ENCODE assay signal across 11 cellular contexts in genomic region chr18:477565-477964, GRCh38. TPM values are rescaled to one million over a fixed set of nuclear protein-coding genes. Genes with fewer than 3 reads are reported as not detected.
DNase-seq lines count a peak whose midpoint lies in the region; ATAC-seq and TF ChIP-seq lines count a peak whose summit lies in the region.
"Had no signal": no experiment of that assay in that cellular context is flagged by ENCODE, and none has a peak within 500 bp of the region (broad histone marks: within the 10 kb centered on the region; RNA-seq: fewer than 3 reads in every experiment).

No MANE protein-coding gene starts in this region.

- H3K36me3 ChIP-seq in HEK293 (ENCODE audit: control insufficient read depth in 2 of 2, insufficient read depth in 1 of 2, low read length in 2 of 2) (no peaks in the 10 kb centered on the region), kidney epithelial cell (ENCODE audit: control insufficient read depth, insufficient read depth, low read length) (no peaks in the 10 kb centered on the region)
- H3K36me3 ChIP-seq: suprapubic skin had no signal

- TF ChIP-seq CTCF in HEK293 (tag by site-specific recombination; IDR thresholded peaks at IDR 0.05) (0 out of 2 replicates have a peak, but pooled peaks have one; percentile 12), WI38 (IDR thresholded peaks at IDR 0.05; ENCODE audit: low read depth, low read length) (peak; percentile 10; the same call in 1 of the 2 replicates), kidney epithelial cell (IDR thresholded peaks at IDR 0.05; ENCODE audit: insufficient read depth, low read length, poor library complexity, severe bottlenecking) (peak; percentile 33)

- peaks cover 7% of the 10 kb centered on the region; the same call in 1 of the 2 replicates for H3K4me1 ChIP-seq in HEK293 (ENCODE audit: control insufficient read depth, insufficient read depth, low read length)

- no peaks in the 10 kb centered on the region for H3K9me3 ChIP-seq in HEK293 (ENCODE audit: control insufficient read depth, insufficient read depth, low read depth, low read length)
- H3K9me3 ChIP-seq: suprapubic skin had no signal

- no peaks in the 10 kb centered on the region for H3K9me3 Mint-ChIP-seq in stimulated activated effector memory CD8-positive, alpha-beta T cell treated with anti-CD3 and anti-CD28 coated beads, Interleukin-12 subunit alpha, Interleukin-12 subunit beta, amount 100 ng/mL, for 72 hours

- no peak overlapping the region for H3K27ac Mint-ChIP-seq in stimulated activated effector memory CD8-positive, alpha-beta T cell treated with anti-CD3 and anti-CD28 coated beads, Interleukin-12 subunit alpha, Interleukin-12 subunit beta, amount 100 ng/mL, for 72 hours

- ATAC-seq in GM21423 (IDR thresholded peaks at IDR 0.05; ENCODE audit: unreplicated experiment) (no peak), GM18907 (IDR thresholded peaks at IDR 0.05; ENCODE audit: unreplicated experiment) (no peak)
- ATAC-seq in stimulated activated effector memory CD8-positive, alpha-beta T cell treated with anti-CD3 and anti-CD28 coated beads, Interleukin-12 subunit alpha, Interleukin-12 subunit beta, amount 100 ng/mL, for 72 hours, result no peak

- H3K4me3 Mint-ChIP-seq in stimulated activated effector memory CD8-positive, alpha-beta T cell treated with anti-CD3 and anti-CD28 coated beads, Interleukin-12 subunit alpha, Interleukin-12 subunit beta, amount 100 ng/mL, for 72 hours, result no peak overlapping the region

- DNase-seq in D341Med (ENCODE audit: low spot score) (peak; percentile 65), kidney epithelial cell (ENCODE audit: low read depth) (no peak), Ammon's horn (ENCODE audit: low spot score) (no peak)
- no peak for DNase-seq in stimulated activated effector memory CD8-positive, alpha-beta T cell treated with anti-CD3 and anti-CD28 coated beads, Interleukin-12 subunit alpha, Interleukin-12 subunit beta, amount 100 ng/mL, for 72 hours (ENCODE audit: low spot score in 2 of 2)
- DNase-seq: NCI-H1436 treated with DMSO at 0.1 percent for 48 hours had no signal

- no peaks in the 10 kb centered on the region for H3K27me3 ChIP-seq in kidney epithelial cell (ENCODE audit: control insufficient read depth, insufficient read depth, low read length)
- H3K27me3 ChIP-seq: suprapubic skin had no signal

- H3K4me3 ChIP-seq in HEK293 (ENCODE audit: low read depth, low read length), result no peak overlapping the region
- H3K4me3 ChIP-seq in WI38 (ENCODE audit: low read depth, low read length), result no peak overlapping the region
- H3K4me3 ChIP-seq in kidney epithelial cell (ENCODE audit: low read depth, low read length), result no peak overlapping the region
- H3K4me3 ChIP-seq: suprapubic skin had no signal

- no peaks in the 10 kb centered on the region for H3K36me3 Mint-ChIP-seq in stimulated activated effector memory CD8-positive, alpha-beta T cell treated with anti-CD3 and anti-CD28 coated beads, Interleukin-12 subunit alpha, Interleukin-12 subunit beta, amount 100 ng/mL, for 72 hours

- H3K4me1 Mint-ChIP-seq in stimulated activated effector memory CD8-positive, alpha-beta T cell treated with anti-CD3 and anti-CD28 coated beads, Interleukin-12 subunit alpha, Interleukin-12 subunit beta, amount 100 ng/mL, for 72 hours, result no peaks in the 10 kb centered on the region

- CTCF ChIA-PET in HEK293 (lab: Yijun Ruan, JAX), result interaction anchor here (0.6 to 1.0 kb wide), 6 partner anchors 18 to 127 kb away, joined by 3 to 4 read pairs (median 3); no protein-coding TSS in a partner anchor

- H3K27ac ChIP-seq in HEK293 (ENCODE audit: extremely low read depth, low read depth, low read length), result no peak overlapping the region
- H3K27ac ChIP-seq: suprapubic skin had no signal

- POLR2A ChIA-PET in HEK293 (lab: Yijun Ruan, JAX), result no interaction called here

TF ChIP-seq in HEK293, 187 proteins besides CTCF, POLR2A, EP300 and RAD21:
- TF ChIP-seq ZNF48 (tag by site-specific recombination; IDR thresholded peaks at IDR 0.05) (no peak), ZNF626 (tag by site-specific recombination; IDR thresholded peaks at IDR 0.05) (no peak), ZNF426 (tag by site-specific recombination; IDR thresholded peaks at IDR 0.05) (no peak)

RNA-seq across cellular contexts. Expression of gene COLEC12, which starts 22.9 kb away (rescaled TPM):
- 1.2 and 1.8 TPM in 2 replicates for total RNA-seq in kidney epithelial cell
- total RNA-seq: T-helper 2 cell treated with Interferon-gamma antibody and Interleukin-4, amounts not matched to agents 100 ng/mL and 5 ng/mL, for 36 hours had no signal
